ENCODE assay signal across 11 cellular contexts in genomic region chr1:227941509-227942020, GRCh38. TPM values are rescaled to one million over a fixed set of nuclear protein-coding genes. Genes with fewer than 3 reads are reported as not detected.
DNase-seq lines count a peak whose midpoint lies in the region; ATAC-seq, FAIRE-seq and TF ChIP-seq lines count a peak whose summit lies in the region.
"Had no signal": no experiment of that assay in that cellular context is flagged by ENCODE, and none has a peak within 500 bp of the region (broad histone marks: within the 10 kb centered on the region; RNA-seq: fewer than 3 reads in every experiment).

No MANE protein-coding gene starts in this region.

- no peak for FAIRE-seq in urothelium cell line (lab: Jason Lieb, UNC)

- DNase-seq in D341Med (ENCODE audit: low spot score) (peak; percentile 33), MM.1S (no peak), iPS-NIHi11 (ENCODE audit: low spot score) (peak; percentile 33), psoas muscle (peak; percentile 34 to 53), urothelium cell line (ENCODE audit: low spot score) (no peak), MG63 (no peak)
- no peak for DNase-seq in effector memory CD4-positive, alpha-beta T cell
- DNase-seq: mammary epithelial cell, NCI-H1694 treated with DMSO at 0.1 percent for 48 hours, nucleus accumbens, PC-9 had no signal

- intact Hi-C loops in psoas muscle (cut with DNase I), result no loop called here

- no peak overlapping the region for H2AFZ ChIP-seq in MM.1S (ENCODE audit: low read length)
- H2AFZ ChIP-seq: PC-9 had no signal

- H3F3A ChIP-seq in MM.1S (ENCODE audit: insufficient read depth, low read length), result no peaks in the 10 kb centered on the region

- H3K4me1 ChIP-seq in MM.1S (ENCODE audit: low read length) (0 out of 2 replicates have a peak, but pooled peaks cover 5% of the 10 kb centered on the region), psoas muscle (peaks cover 74% of the 10 kb centered on the region)
- H3K4me1 ChIP-seq in effector memory CD4-positive, alpha-beta T cell (ENCODE audit: control insufficient read depth, insufficient read depth, low read length, poor library complexity, severe bottlenecking), result peaks cover 5% of the 10 kb centered on the region

- peaks cover 21% of the 10 kb centered on the region; the same call in 1 of the 2 replicates for H3K27me3 ChIP-seq in MM.1S (replicated peaks; ENCODE audit: insufficient read depth, low read length)
- no peaks in the 10 kb centered on the region for H3K27me3 ChIP-seq in psoas muscle (ENCODE audit: insufficient read depth in 3 of 3, low read length in 2 of 3)
- no peaks in the 10 kb centered on the region; the same call in 1 of the 2 replicates for H3K27me3 ChIP-seq in MG63
- H3K27me3 ChIP-seq in effector memory CD4-positive, alpha-beta T cell (replicated peaks; ENCODE audit: control insufficient read depth, insufficient read depth, low read length, poor library complexity, severe bottlenecking), result no peaks in the 10 kb centered on the region

- H3K27ac ChIP-seq in MM.1S (ENCODE audit: low read length) (no peak overlapping the region), psoas muscle (peak overlapping the region; percentile 89)
- H3K27ac ChIP-seq in effector memory CD4-positive, alpha-beta T cell (ENCODE audit: insufficient read depth, low read length, poor library complexity, severe bottlenecking), result no peak overlapping the region
- H3K27ac ChIP-seq: PC-9 had no signal

- H3K36me3 ChIP-seq in MM.1S (replicated peaks; ENCODE audit: insufficient read depth, low read length) (no peaks in the 10 kb centered on the region), psoas muscle (ENCODE audit: insufficient read depth in 1 of 2, low read depth in 1 of 2) (no peaks in the 10 kb centered on the region), MG63 (peaks cover 31% of the 10 kb centered on the region)
- no peaks in the 10 kb centered on the region for H3K36me3 ChIP-seq in effector memory CD4-positive, alpha-beta T cell (ENCODE audit: control insufficient read depth, insufficient read depth, low read length)

- H3K9me3 ChIP-seq in MM.1S (replicated peaks; ENCODE audit: insufficient read depth, low read length) (no peaks in the 10 kb centered on the region), psoas muscle (no peaks in the 10 kb centered on the region), MG63 (peaks cover 4% of the 10 kb centered on the region)
- H3K9me3 ChIP-seq in effector memory CD4-positive, alpha-beta T cell (ENCODE audit: control insufficient read depth, low read length), result no peaks in the 10 kb centered on the region

- no peaks in the 10 kb centered on the region for H3K79me2 ChIP-seq in MM.1S (ENCODE audit: low read length)

- H4K20me1 ChIP-seq in MM.1S (ENCODE audit: insufficient read depth, low read length), result no peaks in the 10 kb centered on the region

- 28 to 51% (median 32%) methylated on average over 14 to 15 of the region's 15 CpGs for WGBS in psoas muscle, 3 donors

- peak; percentile 6; the same call in 1 of the 2 replicates for TF ChIP-seq CTCF in MM.1S (IDR thresholded peaks at IDR 0.05; ENCODE audit: low read length)
- TF ChIP-seq CTCF in psoas muscle (IDR thresholded peaks at IDR 0.05), result no peak

- H3K4me3 ChIP-seq in MM.1S (ENCODE audit: low read length), result no peak overlapping the region
- peak overlapping the region; percentile 80 for H3K4me3 ChIP-seq in psoas muscle
- H3K4me3 ChIP-seq in MG63, result no peak overlapping the region
- no peak overlapping the region for H3K4me3 ChIP-seq in effector memory CD4-positive, alpha-beta T cell (ENCODE audit: insufficient read depth, low read depth, low read length, poor library complexity, severe bottlenecking)
- H3K4me3 ChIP-seq: PC-9 had no signal

- H3K4me2 ChIP-seq in MM.1S (ENCODE audit: low read depth, low read length), result no peak overlapping the region
- H3K4me2 ChIP-seq: PC-9 had no signal

- no peak for ATAC-seq in psoas muscle

- H3K9me2 ChIP-seq in MM.1S (replicated peaks; ENCODE audit: insufficient read depth, low read length), result no peaks in the 10 kb centered on the region

- H3K9ac ChIP-seq in MM.1S (ENCODE audit: low read length), result no peak overlapping the region

RNA-seq across cellular contexts. Expression of gene WNT9A, which starts 6.2 kb away (rescaled TPM):
- total RNA-seq in psoas muscle, result 10 to 100 TPM in 3 of 4 donors, 1 to 10 TPM in 1; 7.6 to 49.7 (median 23.1) TPM
- 10 to 100 TPM in 2 of 3 donors, 1 to 10 TPM in 1; 7.9 to 25.8 (median 18.1) TPM for polyA plus RNA-seq in psoas muscle
- total RNA-seq in MG63 (2014; rRNA removed; shearing (Covaris generic); ENCODE audit: low replicate concordance), result 10.8 and 11.3 TPM in 2 replicates

Comparison
In these comparisons a context has a peak if more than half of its experiments do, and no peak if none do; other contexts are left out.
1. DNase-seq: peak in D341Med (single experiment), iPS-NIHi11 (single experiment) and psoas muscle (2 of 2); none in MM.1S (single experiment), urothelium cell line (single experiment), MG63 (single experiment) and effector memory CD4-positive, alpha-beta T cell (0 of 3).